ENCODE assay signal across 9 cellular contexts in the genomic region with DNA sequence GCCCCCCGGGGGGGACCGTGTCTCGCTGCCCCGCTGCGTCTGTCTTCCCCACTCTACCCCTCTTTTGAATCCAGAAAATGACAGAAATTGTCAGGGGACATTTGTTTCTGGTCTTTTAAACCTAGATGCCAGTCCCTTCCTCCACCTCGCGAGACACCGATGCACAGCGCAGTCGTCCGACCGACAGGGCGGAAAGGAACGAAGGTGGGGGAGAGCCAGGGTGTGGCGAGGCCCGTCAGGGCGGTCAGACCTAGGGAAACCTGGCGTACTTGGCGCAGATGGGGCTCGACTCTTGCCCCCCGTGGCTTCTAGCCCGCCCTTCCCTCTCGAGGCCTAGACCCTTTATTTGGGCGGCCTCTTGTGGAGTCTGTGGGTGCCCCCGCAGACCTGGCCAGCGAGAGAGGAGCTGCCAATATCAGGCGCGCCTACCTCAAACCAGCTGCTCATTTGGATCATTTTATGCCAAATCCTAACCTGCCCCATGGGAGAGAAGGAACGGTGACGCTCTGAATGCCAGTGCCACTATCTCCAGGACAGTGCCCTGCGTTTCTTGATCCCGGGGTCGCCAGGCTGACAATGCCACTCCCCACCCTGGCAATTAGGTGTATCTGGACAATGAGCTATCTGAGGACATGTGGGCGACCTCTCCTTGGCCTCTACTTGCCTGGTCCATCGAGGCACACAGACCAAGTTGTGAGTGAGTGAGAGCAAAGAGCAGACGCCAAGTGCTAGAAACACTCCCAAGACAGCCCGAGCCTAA. TPM values are rescaled to one million over a fixed set of nuclear protein-coding genes. Genes with fewer than 3 reads are reported as not detected.
A peak's percentile ranks its signal among the peaks of the same experiment; 100 is the strongest.
DNase-seq lines count a peak whose midpoint lies in the region; ATAC-seq, FAIRE-seq and TF ChIP-seq lines count a peak whose summit lies in the region.
"Had no signal": no experiment of that assay in that cellular context is flagged by ENCODE, and none has a peak within 500 bp of the region (broad histone marks: within the 10 kb centered on the region; RNA-seq: fewer than 3 reads in every experiment).

No MANE protein-coding gene starts in this region.

- no peak for TF ChIP-seq RAD21 in A549 (conservative IDR thresholded peaks at IDR 0.05 in 1 of 2, IDR thresholded peaks at IDR 0.05 in 1 of 2)
- TF ChIP-seq RAD21 in GM12878 (IDR thresholded peaks at IDR 0.05; ENCODE audit: insufficient read depth, low read depth, low read length), result no peak

- H3K4me2 ChIP-seq in A549 (peak overlapping the region; percentile 98), GM12878 (ENCODE audit: control insufficient read depth, insufficient read depth) (peak overlapping the region; percentile 14; the same call in 1 of the 2 replicates)

- intact Hi-C loops in GM12878 (cut with micrococcal nuclease; ENCODE audit: unreplicated experiment) (no loop called here), adrenal gland (cut with DNase I) (no loop called here)

- FAIRE-seq in A549 (lab: Jason Lieb, UNC) (no peak), GM12878 (lab: Jason Lieb, UNC) (no peak)

- DNase-seq in A549 (ENCODE audit: low read depth in 1 of 2, low spot score in 1 of 2), result no peak
- peak; percentile 30 for DNase-seq in HEK293T (ENCODE audit: extremely low spot score)
- no peak for DNase-seq in GM12878 (ENCODE audit: low read depth, low spot score)
- peak; percentile 27 for DNase-seq in kidney tubule cell (ENCODE audit: low spot score)
- no peak for DNase-seq in KG1 (lab: John Stamatoyannopoulos, UW)
- DNase-seq in adrenal gland, result no peak

- TF ChIP-seq POLR2A in A549 (IDR thresholded peaks at IDR 0.05; ENCODE audit: low read length) (no peak), GM12878 (IDR thresholded peaks at IDR 0.05; ENCODE audit: low read depth, low read length) (no peak), adrenal gland (IDR thresholded peaks at IDR 0.05) (no peak)

- no peaks in the 10 kb centered on the region for H3K79me2 ChIP-seq in GM12878 (ENCODE audit: control insufficient read depth, insufficient read depth, low read length)

- no peak overlapping the region for H3K9ac ChIP-seq in GM12878 (ENCODE audit: control insufficient read depth, insufficient read depth, low read length)
- peak overlapping the region in 4 of 5 donors; percentile 39 to 78 (median 57) for H3K9ac ChIP-seq in subcutaneous abdominal adipose tissue (ENCODE audit: low read length in 5 of 5)

- H3K4me3 ChIP-seq in A549 (peak overlapping the region; percentile 72), GM12878 (no peak overlapping the region), subcutaneous abdominal adipose tissue (ENCODE audit: low read depth in 1 of 5, low read length in 5 of 5) (peak overlapping the region; percentile 58 to 86 (median 68)), adrenal gland (peak overlapping the region in 2 of 4 donors; percentile 44 to 89)

- H3K27ac ChIP-seq in A549 (peak overlapping the region; percentile 58 to 71; a peak in 5 of 6 replicates), GM12878 (ENCODE audit: control insufficient read depth, insufficient read depth) (no peak overlapping the region), subcutaneous abdominal adipose tissue (ENCODE audit: low read depth, low read length) (no peak overlapping the region), adrenal gland (peak overlapping the region in 1 of 5 donors; percentile 55)
- H3K27ac ChIP-seq: epithelial cell of prostate had no signal

- H3K9me3 ChIP-seq in A549 (no peaks in the 10 kb centered on the region), GM12878 (replicated peaks; ENCODE audit: control insufficient read depth, insufficient read depth, low read length) (no peaks in the 10 kb centered on the region; the same call in 2 of the 3 replicates), subcutaneous abdominal adipose tissue (ENCODE audit: control insufficient read depth in 5 of 5, low read length in 5 of 5) (no peaks in the 10 kb centered on the region), adrenal gland (replicated peaks in 1 of 3) (no peaks in the 10 kb centered on the region)

- 71% methylated on average over 22 of the region's 37 CpGs for WGBS in A549 (ENCODE audit: missing lambda C conversion rate)
- 38% methylated on average over 30 of the region's 37 CpGs for WGBS in GM12878 (ENCODE audit: insufficient coverage, insufficient replicate concordance, low lambda C conversion rate, missing lambda C conversion rate)
- 15 to 30% (median 22%) methylated on average over 13 to 37 of the region's 37 CpGs for WGBS in adrenal gland, 4 donors

- BruUV-seq in GM12878 (replicated peaks; lab: Mats Ljungman, UMichigan), result no TSS peak

- TF ChIP-seq CTCF in A549 (IDR thresholded peaks at IDR 0.05) (no peak), GM12878 (IDR thresholded peaks at IDR 0.05 in 2 of 3, conservative IDR thresholded peaks at IDR 0.05 in 1 of 3; ENCODE audit: control insufficient read depth in 2 of 3, extremely low read depth in 1 of 3, insufficient read depth in 1 of 3, low read depth in 3 of 3, low read length in 3 of 3) (no peak), adrenal gland (IDR thresholded peaks at IDR 0.05) (no peak)

- in situ Hi-C loops in GM12878 (cut with MboI), result no loop called here

- RAD21 ChIA-PET in GM12878 (lab: Charles Lee; ENCODE audit: unreplicated experiment), result no interaction called here

- SMC1A ChIA-PET in GM12878 (lab: Charles Lee; ENCODE audit: uncharacterized antibody, unreplicated experiment), result no interaction called here

- POLR2A ChIA-PET in A549 (lab: Yijun Ruan, JAX), result no interaction called here
- POLR2A ChIA-PET in HEK293T (lab: Yijun Ruan, JAX), result no interaction called here
- POLR2A ChIA-PET in GM12878 (lab: Charles Lee), result no interaction called here

- no peak; a peak in 1 of 6 replicates for ATAC-seq in A549
- ATAC-seq in GM12878, result no peak
- ATAC-seq in GM21390 (IDR thresholded peaks at IDR 0.05; ENCODE audit: unreplicated experiment), result no peak

- H3K36me3 ChIP-seq in GM12878 (ENCODE audit: control insufficient read depth in 2 of 2, insufficient read depth in 2 of 2, low read length in 1 of 2) (no peaks in the 10 kb centered on the region), subcutaneous abdominal adipose tissue (ENCODE audit: control insufficient read depth in 5 of 5, insufficient read depth in 5 of 5, low read length in 5 of 5) (no peaks in the 10 kb centered on the region), adrenal gland (replicated peaks in 1 of 2) (no peaks in the 10 kb centered on the region)

- CTCF ChIA-PET in A549 (lab: Yijun Ruan, JAX), result no interaction called here
- CTCF ChIA-PET in HEK293T (lab: Yijun Ruan, JAX), result no interaction called here
- CTCF ChIA-PET in GM12878 (lab: Yijun Ruan, JAX), result no interaction called here

- H4K20me1 ChIP-seq in GM12878 (ENCODE audit: control insufficient read depth, insufficient read depth), result no peaks in the 10 kb centered on the region; the same call in 1 of the 2 replicates

- H3K27me3 ChIP-seq in GM12878 (replicated peaks in 1 of 2; ENCODE audit: control insufficient read depth in 2 of 2, insufficient read depth in 2 of 2, low read length in 1 of 2) (peaks cover 12 to 13% of the 10 kb centered on the region in 2 experiments), subcutaneous abdominal adipose tissue (ENCODE audit: control insufficient read depth in 5 of 5, insufficient read depth in 4 of 5, low read length in 5 of 5) (peaks cover 0 to 7% (median 0%) of the 10 kb centered on the region in 5 donors), adrenal gland (no peaks in the 10 kb centered on the region)

- H3K4me1 ChIP-seq in A549 (0 out of 3 replicates have a peak, but pooled peaks cover 5% of the 10 kb centered on the region), GM12878 (ENCODE audit: control insufficient read depth, insufficient read depth, low read length) (no peaks in the 10 kb centered on the region), subcutaneous abdominal adipose tissue (ENCODE audit: control insufficient read depth in 5 of 5, insufficient read depth in 5 of 5, low read length in 5 of 5) (peaks cover 0 to 24% (median 23%) of the 10 kb centered on the region in 5 donors), adrenal gland (replicated peaks in 1 of 2) (peaks cover 6 to 8% of the 10 kb centered on the region in 2 donors)

- no peak for TF ChIP-seq EP300 in A549 (IDR thresholded peaks at IDR 0.05)
- TF ChIP-seq EP300 in GM12878 (IDR thresholded peaks at IDR 0.05; ENCODE audit: borderline replicate concordance in 1 of 2, control insufficient read depth in 1 of 2, low read depth in 2 of 2, low read length in 2 of 2), result no peak

- H2AFZ ChIP-seq in GM12878 (ENCODE audit: control insufficient read depth, low read depth, low read length), result no peak overlapping the region

TF ChIP-seq in A549, 52 proteins besides CTCF, POLR2A, EP300 and RAD21 (continues in another document):
- TF ChIP-seq CHD2 (IDR thresholded peaks at IDR 0.05; ENCODE audit: low read length, partially characterized antibody), result no peak

TF ChIP-seq in HEK293T, 16 proteins besides CTCF, POLR2A, EP300 and RAD21 (continues in another document):
- no peak for TF ChIP-seq SP1 (IDR thresholded peaks at IDR 0.05)
- no peak for TF ChIP-seq ELF4 (IDR thresholded peaks at IDR 0.05)

TF ChIP-seq in GM12878, 131 proteins besides CTCF, POLR2A, EP300 and RAD21 (continues in another document):
- no peak for TF ChIP-seq SREBF1 (IDR thresholded peaks at IDR 0.05; ENCODE audit: low read length)

RNA-seq across cellular contexts. Expression of a gene that starts 0.5 kb away (rescaled TPM):
- 2.5 and 3.7 TPM in 2 replicates for polyA plus RNA-seq in A549 (2011; rRNA removed)
- 2.6 and 3.0 TPM in 2 replicates for polyA plus RNA-seq in A549 (2012; cell fraction: cytosol; rRNA removed)
- 1.8 and 2.3 TPM in 2 replicates for polyA plus RNA-seq in A549 (2012; cell fraction: nucleus; rRNA removed)
- polyA plus RNA-seq in A549 (2017; fragmentation: RNase III; extraction: RNeasy Plus Mini Kit Qiagen cat#74134 plus additional on column Dnase treatment), result 2.4 to 3.4 TPM (median 2.6 TPM) in 3 replicates
- 4.1 and 6.9 TPM in 2 replicates for polyA minus RNA-seq in A549 (2011; rRNA and poly(A)+ RNA removed)
- not detected in 2 replicates for total RNA-seq in GM12878 (2013; cell fraction: nucleolus; rRNA removed)
- total RNA-seq in GM12878 (2014; rRNA removed), result not detected in 2 replicates
- total RNA-seq in GM12878 (2014; rRNA removed; fragmentation: Illumina TruSeq; extraction: Trizol), result not detected in 2 replicates
- total RNA-seq in GM12878 (2021), result 0.13 TPM in 1 of 2 replicates, not detected in the other
- 0.47 TPM for polyA plus RNA-seq in GM12878 (2011; ENCODE audit: low read depth)
- not detected in 2 replicates for polyA plus RNA-seq in GM12878 (2011; rRNA removed)
- not detected in 2 replicates for polyA plus RNA-seq in GM12878 (2011; cell fraction: cytosol; rRNA removed)
- polyA plus RNA-seq in GM12878 (2011; cell fraction: nucleus; rRNA removed), result 0.03 TPM in 1 of 2 replicates, not detected in the other
- polyA plus RNA-seq in GM12878 (2012), result 0.57 and 1.5 TPM in 2 replicates
- polyA plus RNA-seq in GM12878 (2014; fragmentation: Illumina TruSeq; extraction: Trizol), result 0.01 TPM in 1 of 2 replicates, not detected in the other
- under 1 TPM in 1 of 2 experiments, not detected in 1; 0.02 TPM for polyA plus RNA-seq in GM12878 (2014; fragmentation: Nextera tagmentation; extraction: Ambion mirVana)
- 0.04 TPM in 1 of 2 replicates, not detected in the other for polyA plus RNA-seq in GM12878 (2014; rRNA removed)
- under 1 TPM; 0.09 to 0.16 TPM for polyA plus RNA-seq in GM12878 (2016; fragmentation: Nextera tagmentation; extraction: Ambion mirVana)
- polyA minus RNA-seq in GM12878 (2011; rRNA and poly(A)+ RNA removed), result not detected in 2 replicates
- polyA minus RNA-seq in GM12878 (2011; cell fraction: cytosol; rRNA and poly(A)+ RNA removed), result not detected in 2 replicates
- not detected in 2 replicates for polyA minus RNA-seq in GM12878 (2011; cell fraction: nucleus; rRNA and poly(A)+ RNA removed)
- 10 to 100 TPM in 1 of 8 donors, 1 to 10 TPM in 7; 1.4 to 14.5 (median 4.3) TPM for total RNA-seq in adrenal gland
- 10 to 100 TPM in 1 of 3 donors, 1 to 10 TPM in 2; 2.7 to 12.9 (median 5.6) TPM for polyA plus RNA-seq in adrenal gland

Comparison
In these comparisons a context has a peak if more than half of its experiments do, and no peak if none do; other contexts are left out.
1. DNase-seq: peak in HEK293T (single experiment) and kidney tubule cell (single experiment); none in A549 (0 of 2), GM12878 (single experiment), KG1 (single experiment) and adrenal gland (0 of 7).
2. H3K27ac ChIP-seq: peak in A549 (2 of 2); none in GM12878 (single experiment) and subcutaneous abdominal adipose tissue (single experiment).